Comparison of ENCODE assay signal across 1 cellular context in genomic region chr22:49209452-49210195, GRCh38.
TF ChIP-seq lines count a peak whose summit lies in the region.

No MANE protein-coding gene starts in this region.

TF ChIP-seq in HepG2, 621 proteins besides CTCF, POLR2A, EP300 and RAD21 (continued from another document and continues in another):
- peak; percentile 49 for TF ChIP-seq ZNF687 (CRISPR knock-in tag; IDR thresholded peaks at IDR 0.05)
- no peak for TF ChIP-seq HNRNPL (IDR thresholded peaks at IDR 0.05; ENCODE audit: low read depth, low read length)
- no peak for TF ChIP-seq IRX3 (CRISPR knock-in tag; IDR thresholded peaks at IDR 0.05; ENCODE audit: borderline replicate concordance, low read depth)
- TF ChIP-seq ZKSCAN5 (CRISPR knock-in tag; IDR thresholded peaks at IDR 0.05) = no peak
- no peak for TF ChIP-seq SMAD1 (CRISPR knock-in tag; IDR thresholded peaks at IDR 0.05; ENCODE audit: borderline replicate concordance, low read depth)
- no peak for TF ChIP-seq RBM39 (IDR thresholded peaks at IDR 0.05; ENCODE audit: low read depth, low read length, poor library complexity, severe bottlenecking)
- no peak for TF ChIP-seq ZBTB20 (CRISPR knock-in tag; IDR thresholded peaks at IDR 0.05; ENCODE audit: borderline replicate concordance, low read depth)
- peak; percentile 59; the same call in 1 of the 2 replicates for TF ChIP-seq ELF3 (CRISPR knock-in tag; IDR thresholded peaks at IDR 0.05)
- TF ChIP-seq PRDM15 (CRISPR knock-in tag; IDR thresholded peaks at IDR 0.05) = no peak
- TF ChIP-seq ZNF75D (CRISPR knock-in tag; IDR thresholded peaks at IDR 0.05; ENCODE audit: borderline replicate concordance) = no peak
- TF ChIP-seq ATRX (CRISPR knock-in tag; IDR thresholded peaks at IDR 0.05; ENCODE audit: borderline replicate concordance) = no peak
- TF ChIP-seq MYC (CRISPR knock-in tag; IDR thresholded peaks at IDR 0.05; ENCODE audit: borderline replicate concordance) = peak; percentile 31; the same call in 1 of the 2 replicates
- TF ChIP-seq TOPORS (CRISPR knock-in tag; IDR thresholded peaks at IDR 0.05) = no peak
- no peak for TF ChIP-seq TBX3 (IDR thresholded peaks at IDR 0.05; ENCODE audit: borderline replicate concordance)
- no peak for TF ChIP-seq ZNF264 (CRISPR knock-in tag; IDR thresholded peaks at IDR 0.05)
- TF ChIP-seq MATR3 (CRISPR knock-in tag; IDR thresholded peaks at IDR 0.05) = no peak
- TF ChIP-seq KMT2B (CRISPR knock-in tag; IDR thresholded peaks at IDR 0.05) = no peak
- peak; percentile 59; the same call in 1 of the 2 replicates for TF ChIP-seq ZNF414 (CRISPR knock-in tag; IDR thresholded peaks at IDR 0.05)
- no peak for TF ChIP-seq ZNF343 (CRISPR knock-in tag; IDR thresholded peaks at IDR 0.05)
- TF ChIP-seq DMTF1 (CRISPR knock-in tag; IDR thresholded peaks at IDR 0.05) = no peak
- TF ChIP-seq ZNF251 (CRISPR knock-in tag; IDR thresholded peaks at IDR 0.05) = no peak
- TF ChIP-seq TARDBP (CRISPR knock-in tag; IDR thresholded peaks at IDR 0.05) = 0 out of 2 replicates have a peak, but pooled peaks have one; percentile 39
- no peak for TF ChIP-seq RBFOX2 (IDR thresholded peaks at IDR 0.05; ENCODE audit: low read depth, low read length)
- no peak for TF ChIP-seq THAP11 (CRISPR knock-in tag; IDR thresholded peaks at IDR 0.05)
- no peak for TF ChIP-seq ARHGAP35 (CRISPR knock-in tag; IDR thresholded peaks at IDR 0.05; ENCODE audit: borderline replicate concordance)
- no peak for TF ChIP-seq ZNF350 (CRISPR knock-in tag; IDR thresholded peaks at IDR 0.05; ENCODE audit: borderline replicate concordance, low read depth)
- TF ChIP-seq ELF1 (CRISPR knock-in tag; IDR thresholded peaks at IDR 0.05) = no peak
- TF ChIP-seq ZNF580 (CRISPR knock-in tag; IDR thresholded peaks at IDR 0.05; ENCODE audit: borderline replicate concordance, low read depth) = no peak
- peak; percentile 77 for TF ChIP-seq SALL1 (CRISPR knock-in tag; IDR thresholded peaks at IDR 0.05)
- TF ChIP-seq FOXO4 (CRISPR knock-in tag; conservative IDR thresholded peaks at IDR 0.05) = no peak
- no peak for TF ChIP-seq ZNF776 (CRISPR knock-in tag; IDR thresholded peaks at IDR 0.05)
- no peak for TF ChIP-seq KLF12 (CRISPR knock-in tag; IDR thresholded peaks at IDR 0.05; ENCODE audit: borderline replicate concordance)
- TF ChIP-seq ZBTB10 (CRISPR knock-in tag; IDR thresholded peaks at IDR 0.05; ENCODE audit: borderline replicate concordance) = no peak
- TF ChIP-seq HNF4G (IDR thresholded peaks at IDR 0.05; ENCODE audit: borderline replicate concordance, low read depth, low read length) = no peak
- TF ChIP-seq HNF4G (CRISPR knock-in tag; IDR thresholded peaks at IDR 0.05; ENCODE audit: borderline replicate concordance, low read depth) = no peak
- TF ChIP-seq ZNF142 (CRISPR knock-in tag; IDR thresholded peaks at IDR 0.05) = no peak
- TF ChIP-seq PHF21A (CRISPR knock-in tag; IDR thresholded peaks at IDR 0.05) = peak; percentile 77; the same call in 1 of the 2 replicates
- TF ChIP-seq RXRA (CRISPR knock-in tag; IDR thresholded peaks at IDR 0.05) = no peak
- TF ChIP-seq RCOR2 (CRISPR knock-in tag; IDR thresholded peaks at IDR 0.05) = no peak
- no peak for TF ChIP-seq ARNT (IDR thresholded peaks at IDR 0.05)
- TF ChIP-seq RFXANK (CRISPR knock-in tag; IDR thresholded peaks at IDR 0.05) = no peak
- TF ChIP-seq CENPT (CRISPR knock-in tag; IDR thresholded peaks at IDR 0.05; ENCODE audit: low read depth) = no peak
- TF ChIP-seq KLF16 (CRISPR knock-in tag; IDR thresholded peaks at IDR 0.05) = 0 out of 4 replicates have a peak, but pooled peaks of 1 of the 2 experiments have one; percentile 25
